12 cellular contexts compared by ENCODE assay signal in genomic region chr2:127134833-127135830, GRCh38. TPM values are rescaled to one million over a fixed set of nuclear protein-coding genes. Genes with fewer than 3 reads are reported as not detected.
A peak's percentile ranks its signal among the peaks of the same experiment; 100 is the strongest.
DNase-seq lines count a peak whose midpoint lies in the region; ATAC-seq and TF ChIP-seq lines count a peak whose summit lies in the region.
"Had no signal": no experiment of that assay in that cellular context is flagged by ENCODE, and none has a peak within 500 bp of the region (broad histone marks: within the 10 kb centered on the region; RNA-seq: fewer than 3 reads in every experiment).

No MANE protein-coding gene starts in this region.

- no peak overlapping the region for H3K27ac Mint-ChIP-seq in activated T-helper 2 cell treated with anti-CD3 and anti-CD28 coated beads, Interferon-gamma antibody, Interleukin-2, Interleukin-4, amounts not matched to agents 10 μg/mL and 5 μg/mL and 100 μg/mL, durations not matched to agents 14 hours and 24 hours and 36 hours

- peak overlapping the region in 1 of 12 donors; percentile 71 for H3K27ac ChIP-seq in heart left ventricle

- no peaks in the 10 kb centered on the region for H3K4me1 Mint-ChIP-seq in activated T-helper 2 cell treated with anti-CD3 and anti-CD28 coated beads, Interferon-gamma antibody, Interleukin-2, Interleukin-4, amounts not matched to agents 10 μg/mL and 5 μg/mL and 100 μg/mL, durations not matched to agents 14 hours and 24 hours and 36 hours (ENCODE audit: low read depth)
- H3K4me1 Mint-ChIP-seq: activated CD4-positive, alpha-beta T cell treated with anti-CD3 and anti-CD28 coated beads, Interleukin-2, amount 10 ng/mL, durations not matched to agents 7 days and 5 days; T-cell had no signal

- no peaks in the 10 kb centered on the region for H3K9me3 Mint-ChIP-seq in activated T-helper 2 cell treated with anti-CD3 and anti-CD28 coated beads, Interferon-gamma antibody, Interleukin-2, Interleukin-4, amounts not matched to agents 10 μg/mL and 5 μg/mL and 100 μg/mL, durations not matched to agents 14 hours and 24 hours and 36 hours
- H3K9me3 Mint-ChIP-seq: activated CD4-positive, alpha-beta T cell treated with anti-CD3 and anti-CD28 coated beads, Interleukin-2, amount 10 ng/mL, durations not matched to agents 7 days and 5 days; T-cell had no signal

- no peak for TF ChIP-seq POLR2A in heart left ventricle (IDR thresholded peaks at IDR 0.05)

- peaks cover 0 to 26% (median 0%) of the 10 kb centered on the region in 12 donors for H3K4me1 ChIP-seq in heart left ventricle

- no peaks in the 10 kb centered on the region for H3K36me3 ChIP-seq in heart left ventricle

- ATAC-seq in GM19395 (IDR thresholded peaks at IDR 0.05; ENCODE audit: unreplicated experiment) = peak; percentile 62
- peak in 3 of 4 donors; percentile 38 to 66 (median 66) for ATAC-seq in heart left ventricle
- peak; percentile 59 for ATAC-seq in sciatic nerve
- ATAC-seq: T-cell had no signal

- peaks cover 0 to 5% (median 0%) of the 10 kb centered on the region in 12 donors for H3K9me3 ChIP-seq in heart left ventricle

- H3K4me3 ChIP-seq in heart left ventricle = no peak overlapping the region

- TF ChIP-seq CTCF in heart left ventricle (IDR thresholded peaks at IDR 0.05) = no peak

- H3K4me3 Mint-ChIP-seq in activated T-helper 2 cell treated with anti-CD3 and anti-CD28 coated beads, Interferon-gamma antibody, Interleukin-2, Interleukin-4, amounts not matched to agents 10 μg/mL and 5 μg/mL and 100 μg/mL, durations not matched to agents 14 hours and 24 hours and 36 hours (ENCODE audit: low read depth) = no peak overlapping the region
- H3K4me3 Mint-ChIP-seq: activated CD4-positive, alpha-beta T cell treated with anti-CD3 and anti-CD28 coated beads, Interleukin-2, amount 10 ng/mL, durations not matched to agents 7 days and 5 days; T-cell had no signal

- DNase-seq in LHCN-M2 (ENCODE audit: low read depth) (peak; percentile 31), heart left ventricle (no peak), sciatic nerve (ENCODE audit: low spot score) (no peak), NCI-H1105 treated with DMSO at 0.1 percent for 48 hours (lab: John Stamatoyannopoulos, UW) (no peak), NCI-H128 (lab: John Stamatoyannopoulos, UW; ENCODE audit: unreplicated experiment) (no peak)
- DNase-seq in activated T-helper 2 cell treated with anti-CD3 and anti-CD28 coated beads, Interferon-gamma antibody, Interleukin-2, Interleukin-4, amounts not matched to agents 10 μg/mL and 5 μg/mL and 100 μg/mL, durations not matched to agents 14 hours and 24 hours and 36 hours (ENCODE audit: low spot score) = no peak
- DNase-seq: activated CD4-positive, alpha-beta T cell treated with anti-CD3 and anti-CD28 coated beads, Interleukin-2, amount 10 ng/mL, durations not matched to agents 7 days and 5 days; activated naive CD4-positive, alpha-beta T cell; NCI-H226; retina; T-cell had no signal

- no peaks in the 10 kb centered on the region for H3K27me3 ChIP-seq in heart left ventricle

- H3K36me3 Mint-ChIP-seq in activated T-helper 2 cell treated with anti-CD3 and anti-CD28 coated beads, Interferon-gamma antibody, Interleukin-2, Interleukin-4, amounts not matched to agents 10 μg/mL and 5 μg/mL and 100 μg/mL, durations not matched to agents 14 hours and 24 hours and 36 hours (ENCODE audit: low read depth) = no peaks in the 10 kb centered on the region
- H3K36me3 Mint-ChIP-seq: T-cell had no signal

- WGBS in heart left ventricle, 4 donors = 72 to 83% (median 78%) methylated on average over 14 to 15 of the region's 15 CpGs

- intact Hi-C loops in heart left ventricle (cut with DNase I) = no loop called here
- intact Hi-C loops in sciatic nerve (cut with DNase I) = no loop called here
- intact Hi-C loops in activated T-helper 2 cell treated with anti-CD3 and anti-CD28 coated beads, Interferon-gamma antibody, Interleukin-2, Interleukin-4, amounts not matched to agents 10 μg/mL and 5 μg/mL and 100 μg/mL, durations not matched to agents 14 hours and 24 hours and 36 hours (cut with micrococcal nuclease) = no loop called here

- peaks cover 13% of the 10 kb centered on the region for H3K27me3 Mint-ChIP-seq in activated T-helper 2 cell treated with anti-CD3 and anti-CD28 coated beads, Interferon-gamma antibody, Interleukin-2, Interleukin-4, amounts not matched to agents 10 μg/mL and 5 μg/mL and 100 μg/mL, durations not matched to agents 14 hours and 24 hours and 36 hours (ENCODE audit: low read depth)

RNA-seq across cellular contexts. Expression of gene BIN1, which starts 28.2 kb away (rescaled TPM):
- total RNA-seq in LHCN-M2 (2014; rRNA removed) (139 and 174 TPM in 2 replicates), heart left ventricle (10 to 100 TPM; 10.9 to 22.2 (median 16.8) TPM), sciatic nerve (62.8 TPM)
- polyA plus RNA-seq in LHCN-M2 (2012) = 80.8 TPM
- polyA plus RNA-seq in heart left ventricle = 1 to 10 TPM; 4.3 to 9.6 TPM
- 48.1 and 51.7 TPM in 2 replicates for total RNA-seq in activated T-helper 2 cell treated with anti-CD3 and anti-CD28 coated beads, Interferon-gamma antibody, Interleukin-2, Interleukin-4, amounts not matched to agents 10 μg/mL and 5 μg/mL and 100 μg/mL, durations not matched to agents 14 hours and 24 hours and 36 hours
